ENCODE assay signal across 9 cellular contexts in genomic region chr1:207306023-207306422, GRCh38.
"Had no signal": no experiment of that assay in that cellular context is flagged by ENCODE, and none has a peak within 500 bp of the region (broad histone marks: within the 10 kb centered on the region; RNA-seq: fewer than 3 reads in every experiment).

No MANE protein-coding gene starts in this region.

- DNase-seq: GM23248, GOT3, HCEC 1CT, HFFc6 had no signal

- H3K9me3 Mint-ChIP-seq: HFFc6 had no signal

- H3K27ac Mint-ChIP-seq: HFFc6 had no signal

- H3K4me3 ChIP-seq: GM23248, GM23338, HAP-1 had no signal

- H2AFZ ChIP-seq: GM23248 had no signal

- H3K4me3 Mint-ChIP-seq: GM23338, HFFc6 had no signal

- H3K9me3 ChIP-seq: HAP-1 had no signal

- H3K9ac ChIP-seq: GM23248 had no signal

- ATAC-seq: HCT116 had no signal

- H3K36me3 ChIP-seq: HAP-1 had no signal

- FAIRE-seq: H1, H54 had no signal

- H3K27ac ChIP-seq: GM23248 had no signal
